10 cellular contexts compared by ENCODE assay signal in the genomic region with DNA sequence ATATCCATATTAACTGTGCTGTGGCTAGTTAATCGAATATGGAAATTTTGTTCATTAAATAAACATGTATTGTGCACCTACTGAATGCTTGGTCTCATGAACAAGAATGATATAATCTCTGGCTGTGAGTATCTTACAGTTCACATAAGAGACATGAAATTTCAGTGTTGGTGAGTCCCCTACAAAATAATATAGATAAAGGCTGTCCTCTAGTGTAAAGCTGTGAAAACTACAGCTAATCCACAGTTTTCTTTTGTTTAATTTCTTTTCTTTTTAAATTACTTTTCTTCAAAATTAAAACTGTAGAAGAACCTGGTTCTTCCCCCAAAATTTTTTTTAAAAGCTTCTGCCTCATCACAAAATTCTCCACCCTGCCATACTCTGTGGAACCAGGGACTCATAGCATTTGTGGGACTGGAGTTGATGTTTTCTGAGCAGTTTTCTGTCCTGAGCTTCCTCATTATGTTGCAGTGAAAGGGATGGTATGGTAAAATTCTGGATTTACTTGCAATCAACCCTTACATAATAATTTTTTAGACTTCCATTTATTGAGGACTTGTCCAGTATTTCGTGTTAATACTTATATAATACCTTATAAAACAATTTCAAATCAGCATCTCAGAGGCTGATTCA.
A peak's percentile ranks its signal among the peaks of the same experiment; 100 is the strongest.
DNase-seq lines count a peak whose midpoint lies in the region; ATAC-seq lines count a peak whose summit lies in the region.
"Had no signal": no experiment of that assay in that cellular context is flagged by ENCODE, and none has a peak within 500 bp of the region (broad histone marks: within the 10 kb centered on the region; RNA-seq: fewer than 3 reads in every experiment).

No MANE protein-coding gene starts in this region.

- no peak for ATAC-seq in HG02852 (IDR thresholded peaks at IDR 0.05; ENCODE audit: unreplicated experiment)

- DNase-seq in NCI-H510A treated with DMSO at 0.1 percent for 48 hours (lab: John Stamatoyannopoulos, UW) (peak; percentile 21), NCI-H510A (lab: John Stamatoyannopoulos, UW) (no peak), NCI-H748 (lab: John Stamatoyannopoulos, UW; ENCODE audit: unreplicated experiment) (peak; percentile 56), fibroblast of peridontal ligament (ENCODE audit: extremely low read depth) (peak; percentile 49), stromal cell of bone marrow (ENCODE audit: low read depth) (peak; percentile 14), T-helper 2 cell (no peak)
- no peak for DNase-seq in activated CD8-positive, alpha-beta memory T cell treated with anti-CD3 and anti-CD28 coated beads for 24 hours
- DNase-seq: DMS153, NCI-H187 treated with DMSO at 0.1 percent for 48 hours had no signal

Comparison
In these comparisons a context has a peak if more than half of its experiments do, and no peak if none do; other contexts are left out.
1. DNase-seq: peak in NCI-H510A treated with DMSO at 0.1 percent for 48 hours (single experiment), NCI-H748 (single experiment), fibroblast of peridontal ligament (single experiment) and stromal cell of bone marrow (single experiment); none in NCI-H510A (single experiment), T-helper 2 cell (0 of 5) and activated CD8-positive, alpha-beta memory T cell treated with anti-CD3 and anti-CD28 coated beads for 24 hours (single experiment).